ENCODE assay signal across 22 cellular contexts in genomic region chr7:101977249-101977648, GRCh38.
"Had no signal": no experiment of that assay in that cellular context is flagged by ENCODE, and none has a peak within 500 bp of the region (broad histone marks: within the 10 kb centered on the region; RNA-seq: fewer than 3 reads in every experiment).

No MANE protein-coding gene starts in this region.

- H3K27ac ChIP-seq: KMS-11, PC-9, Peyer's patch, SJCRH30 had no signal

- H3K4me2 ChIP-seq: KMS-11, PC-9 had no signal

- ATAC-seq: Right ventricle myocardium inferior, SK-N-SH treated with all-trans-retinoic acid at 6 μM for 48 hours had no signal

- DNase-seq: IMR-90, Kasumi-1, MM.1S, NCI-H1092 treated with DMSO at 0.1 percent for 48 hours, NCI-H1436, NCI-H187, NCI-H2029, NCI-H2081 treated with DMSO at 0.1 percent for 48 hours, NCI-H2171, NCI-H226, NCI-H446, NCI-H510A, NCI-H524 treated with DMSO at 0.1 percent for 48 hours, NCI-H69, NCI-H774, PC-9, Peyer's patch, SHP77 treated with DMSO at 0.1 percent for 48 hours, SJCRH30 had no signal

- H2AFZ ChIP-seq: PC-9 had no signal

- H3K36me3 ChIP-seq: Peyer's patch, SJCRH30 had no signal

- H3K9ac ChIP-seq: KMS-11 had no signal

- H3K9me3 ChIP-seq: Peyer's patch, SJCRH30 had no signal

- H3K27me3 ChIP-seq: Peyer's patch, SJCRH30 had no signal

- H3K4me3 ChIP-seq: PC-9, Peyer's patch, SJCRH30 had no signal

- H3K4me1 ChIP-seq: SJCRH30 had no signal
